In the genomic region with DNA sequence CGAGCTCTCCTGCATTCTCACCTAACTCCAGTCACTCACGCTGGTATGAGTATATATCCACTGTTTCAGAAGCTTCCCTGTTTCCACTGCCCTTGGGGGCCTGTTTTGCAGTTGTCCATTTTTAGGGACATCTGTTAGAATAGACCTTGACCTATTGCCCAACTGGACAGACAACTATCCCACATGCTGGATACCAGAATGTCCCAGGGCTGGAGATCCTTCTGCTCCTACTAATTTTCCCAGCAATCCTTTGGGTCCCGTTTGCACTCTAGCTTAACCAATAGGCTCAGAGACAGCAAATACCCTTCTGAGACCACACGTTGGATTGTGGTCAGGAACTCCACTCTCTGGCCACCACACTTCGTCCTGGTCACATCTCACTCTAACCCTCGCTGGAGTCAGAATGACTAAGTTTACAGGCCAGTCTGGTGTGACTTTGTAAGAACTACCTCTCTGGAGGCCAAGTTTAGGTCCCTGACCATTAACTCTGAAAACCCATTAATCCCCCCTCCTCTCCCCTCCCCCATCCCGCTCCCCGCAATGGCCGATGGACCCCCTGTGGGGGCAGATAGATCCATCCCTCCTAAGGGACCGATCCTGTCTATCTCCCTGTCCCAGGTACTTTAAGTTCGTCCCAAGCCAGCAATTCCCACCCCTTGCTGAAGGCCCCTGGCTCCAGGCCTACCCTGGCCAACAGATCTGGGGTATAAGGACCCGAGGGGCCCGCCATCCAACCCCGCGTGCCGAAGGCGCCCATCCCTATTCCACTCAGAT, we compare ENCODE assay signal across 8 cellular contexts. TPM values are rescaled to one million over a fixed set of nuclear protein-coding genes. Genes with fewer than 3 reads are reported as not detected.
A peak's percentile ranks its signal among the peaks of the same experiment; 100 is the strongest.
DNase-seq lines count a peak whose midpoint lies in the region; TF ChIP-seq lines count a peak whose summit lies in the region.

No MANE protein-coding gene starts in this region.

- H3K79me2 ChIP-seq in OCI-LY7 (ENCODE audit: insufficient read depth, low read depth, low read length): peaks cover 11% of the 10 kb centered on the region; the same call in 1 of the 2 replicates

- TF ChIP-seq CTCF in OCI-LY7 (conservative IDR thresholded peaks at IDR 0.05; ENCODE audit: low read length): no peak

- peak overlapping the region; percentile 92 for H3K4me3 Mint-ChIP-seq in dendritic cell treated with granulocyte-macrophage colony-stimulating factor and Interleukin-4, amounts not matched to agents 40 ng/mL and 50 ng/mL, for 4 days

- BruUV-seq in OCI-LY7 (replicated peaks; lab: Mats Ljungman, UMichigan): no TSS peak

- peaks cover 12% of the 10 kb centered on the region for H3K36me3 Mint-ChIP-seq in dendritic cell treated with granulocyte-macrophage colony-stimulating factor and Interleukin-4, amounts not matched to agents 40 ng/mL and 50 ng/mL, for 4 days (ENCODE audit: low read depth)

- H3K27me3 Mint-ChIP-seq in dendritic cell treated with granulocyte-macrophage colony-stimulating factor and Interleukin-4, amounts not matched to agents 40 ng/mL and 50 ng/mL, for 4 days: peaks cover 4% of the 10 kb centered on the region

- no peaks in the 10 kb centered on the region for H3K9me3 Mint-ChIP-seq in dendritic cell treated with granulocyte-macrophage colony-stimulating factor and Interleukin-4, amounts not matched to agents 40 ng/mL and 50 ng/mL, for 4 days

- no peaks in the 10 kb centered on the region for H4K20me1 ChIP-seq in OCI-LY7 (ENCODE audit: insufficient read depth, low read length)

- POLR2A ChIA-PET in OCI-LY7 (lab: Charles Lee): interaction anchor here (0.8 to 1.5 kb wide), 3 partner anchors 30 to 40 kb away, joined by 3 read pairs; no protein-coding TSS in a partner anchor

- peak overlapping the region; percentile 89 for H3K4me3 ChIP-seq in OCI-LY7 (ENCODE audit: low read depth, low read length, poor library complexity, severe bottlenecking)
- peak overlapping the region; percentile 83 to 94 for H3K4me3 ChIP-seq in mucosa of rectum (ENCODE audit: low read length in 2 of 2)

- H3K4me1 ChIP-seq in OCI-LY7 (ENCODE audit: insufficient read depth, low read length, poor library complexity, severe bottlenecking) (peaks cover 40% of the 10 kb centered on the region), mucosa of rectum (ENCODE audit: control insufficient read depth in 2 of 2, insufficient read depth in 2 of 2, low read length in 2 of 2) (peaks cover 16 to 17% of the 10 kb centered on the region in 2 donors)

- peaks cover 41% of the 10 kb centered on the region for H3K4me1 Mint-ChIP-seq in dendritic cell treated with granulocyte-macrophage colony-stimulating factor and Interleukin-4, amounts not matched to agents 40 ng/mL and 50 ng/mL, for 4 days (ENCODE audit: low read depth)

- peak overlapping the region; percentile 73 for H3K27ac ChIP-seq in OCI-LY7 (ENCODE audit: low read depth, low read length, poor library complexity, severe bottlenecking)
- peak overlapping the region; percentile 81 to 84 for H3K27ac ChIP-seq in mucosa of rectum (ENCODE audit: low read depth in 2 of 2, low read length in 2 of 2)

- H3K4me2 ChIP-seq in OCI-LY7 (ENCODE audit: low read length): peak overlapping the region; percentile 87

- H3K9me3 ChIP-seq in OCI-LY7 (ENCODE audit: low read length) (no peaks in the 10 kb centered on the region), mucosa of rectum (ENCODE audit: control insufficient read depth in 2 of 2, low read length in 2 of 2) (no peaks in the 10 kb centered on the region)

- no peaks in the 10 kb centered on the region for H3K27me3 ChIP-seq in mucosa of rectum (ENCODE audit: control insufficient read depth in 2 of 2, insufficient read depth in 2 of 2, low read length in 2 of 2)

- H3K9ac ChIP-seq in mucosa of rectum (ENCODE audit: low read depth in 1 of 2, low read length in 2 of 2): peak overlapping the region; percentile 47 to 78

- no peaks in the 10 kb centered on the region for H3K9me2 ChIP-seq in OCI-LY7 (ENCODE audit: insufficient read depth, low read length)

- H2AFZ ChIP-seq in OCI-LY7 (ENCODE audit: low read length): no peak overlapping the region

- DNase-seq in DMS 273 (lab: John Stamatoyannopoulos, UW; ENCODE audit: unreplicated experiment) (peak; percentile 62), DMS 273 treated with DMSO at 0.1 percent for 48 hours (lab: John Stamatoyannopoulos, UW) (no peak), OCI-LY7 (ENCODE audit: low spot score) (peak; percentile 38), ecto neural progenitor cell (ENCODE audit: low spot score) (no peak), NCI-H2081 treated with DMSO at 0.1 percent for 48 hours (lab: John Stamatoyannopoulos, UW) (no peak), nucleus accumbens (lab: John Stamatoyannopoulos, UW) (no peak)

- H3K27ac Mint-ChIP-seq in dendritic cell treated with granulocyte-macrophage colony-stimulating factor and Interleukin-4, amounts not matched to agents 40 ng/mL and 50 ng/mL, for 4 days: peak overlapping the region; percentile 87

- CTCF ChIA-PET in OCI-LY7 (lab: Charles Lee; ENCODE audit: unreplicated experiment): no interaction called here

- intact Hi-C loops in OCI-LY7 (cut with micrococcal nuclease; ENCODE audit: unreplicated experiment): loop anchor here (10.0 kb wide), 1 partner anchor 339 kb away; no protein-coding TSS in a partner anchor
- intact Hi-C loops in dendritic cell treated with granulocyte-macrophage colony-stimulating factor and Interleukin-4, amounts not matched to agents 40 ng/mL and 50 ng/mL, for 4 days (cut with micrococcal nuclease): no loop called here

- peaks cover 10% of the 10 kb centered on the region; the same call in 1 of the 2 replicates for H3K36me3 ChIP-seq in OCI-LY7 (ENCODE audit: insufficient read depth, low read length)
- no peaks in the 10 kb centered on the region for H3K36me3 ChIP-seq in mucosa of rectum (ENCODE audit: control insufficient read depth in 2 of 2, insufficient read depth in 2 of 2, low read length in 2 of 2)

RNA-seq across cellular contexts. Expression of gene HMCES, which starts 35.5 kb away (rescaled TPM):
- total RNA-seq in OCI-LY7 (2014; rRNA removed; shearing (Covaris generic)): 90.6 and 104 TPM in 2 replicates
- total RNA-seq in OCI-LY7 (2022): 287 and 320 TPM in 2 replicates

Comparison
In these comparisons a context has a peak if more than half of its experiments do, and no peak if none do; other contexts are left out.
1. DNase-seq: peak in DMS 273 (single experiment) and OCI-LY7 (single experiment); none in DMS 273 treated with DMSO at 0.1 percent for 48 hours (single experiment), ecto neural progenitor cell (single experiment), NCI-H2081 treated with DMSO at 0.1 percent for 48 hours (single experiment) and nucleus accumbens (0 of 56).